Comparison of ENCODE assay signal across 8 cellular contexts in the genomic region with DNA sequence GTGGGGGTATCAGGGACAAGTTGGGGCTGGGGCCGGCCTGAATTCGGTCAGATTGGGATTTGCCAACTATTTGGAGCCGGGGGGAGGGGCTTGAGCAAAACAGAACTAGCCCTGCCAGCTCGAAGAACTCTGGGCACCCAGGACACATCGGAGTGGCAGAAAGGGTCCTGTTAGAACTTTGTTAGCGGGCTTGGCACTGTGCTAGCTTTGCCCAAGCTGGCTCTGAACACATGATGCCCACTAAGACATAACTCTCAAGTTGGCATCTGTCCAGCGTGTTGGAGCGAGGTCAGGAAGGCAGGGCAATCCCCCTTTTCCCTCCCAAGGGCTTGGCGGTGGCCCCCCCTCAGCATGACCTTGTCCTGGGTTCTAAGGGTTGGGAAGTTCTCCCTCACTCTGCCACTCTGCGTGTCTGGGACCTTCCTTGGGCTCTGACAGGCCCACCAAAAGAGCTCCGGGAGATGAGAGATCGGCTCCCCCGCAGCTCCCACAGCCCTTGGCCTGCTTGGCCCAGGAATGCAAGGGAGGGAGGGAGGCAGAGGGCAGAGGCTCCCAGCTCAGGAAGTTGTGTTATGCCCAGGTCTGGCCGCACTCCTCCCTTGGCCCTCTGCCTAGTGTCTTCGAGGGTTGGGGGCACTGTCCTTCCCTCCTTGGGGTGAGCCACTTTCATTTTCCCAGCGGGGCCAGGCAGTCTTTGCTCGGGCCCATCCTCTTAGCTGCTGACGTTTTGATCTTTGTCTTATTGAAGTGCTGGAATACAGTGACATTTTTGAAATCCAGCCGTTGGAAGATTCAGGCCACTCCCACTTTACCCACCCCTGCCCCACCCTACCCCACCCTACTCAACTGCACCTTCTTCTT. TPM values are rescaled to one million over a fixed set of nuclear protein-coding genes. Genes with fewer than 3 reads are reported as not detected.
DNase-seq lines count a peak whose midpoint lies in the region; ATAC-seq and TF ChIP-seq lines count a peak whose summit lies in the region.

No MANE protein-coding gene starts in this region.

- no peaks in the 10 kb centered on the region for H3K9me3 Mint-ChIP-seq in activated CD4-positive, alpha-beta T cell treated with anti-CD3 and anti-CD28 coated beads, Interleukin-2, amount 10 ng/mL, durations not matched to agents 24 days and 14 days

- DNase-seq in activated CD4-positive, alpha-beta T cell treated with anti-CD3 and anti-CD28 coated beads, Interleukin-2, amount 10 ng/mL, durations not matched to agents 24 days and 14 days, result no peak
- no peak for DNase-seq in activated CD4-positive, alpha-beta T cell treated with anti-CD3 and anti-CD28 coated beads, Interleukin-2, amount 50 U/mL, for 48 hours
- DNase-seq in RWPE2 (ENCODE audit: low spot score) (no peak), lung (ENCODE audit: low spot score) (peak; percentile 66), NCI-H146 (lab: John Stamatoyannopoulos, UW) (no peak)

- H3K27me3 ChIP-seq in RWPE2 (ENCODE audit: insufficient read depth, poor library complexity, severe bottlenecking) (no peaks in the 10 kb centered on the region), duodenal mucosa (ENCODE audit: control insufficient read depth in 1 of 2, insufficient read depth in 2 of 2, low read length in 2 of 2) (no peaks in the 10 kb centered on the region), lung (ENCODE audit: control insufficient read depth, insufficient read depth) (no peaks in the 10 kb centered on the region), thymus (ENCODE audit: control insufficient read depth, insufficient read depth) (peaks cover 39% of the 10 kb centered on the region)

- peak; percentile 35 for ATAC-seq in RWPE2 (ENCODE audit: low read depth)
- no peak for ATAC-seq in lung (ENCODE audit: insufficient read depth, low FRiP score)
- no peak for ATAC-seq in GM21423 (IDR thresholded peaks at IDR 0.05; ENCODE audit: unreplicated experiment)

- peaks cover 47% of the 10 kb centered on the region for H3K36me3 ChIP-seq in RWPE2 (ENCODE audit: low read depth)
- no peaks in the 10 kb centered on the region for H3K36me3 ChIP-seq in duodenal mucosa (ENCODE audit: control insufficient read depth in 1 of 2, insufficient read depth in 2 of 2, low read length in 2 of 2)
- peaks cover 0 to 7% of the 10 kb centered on the region in 2 donors for H3K36me3 ChIP-seq in lung (ENCODE audit: control insufficient read depth in 2 of 2, insufficient read depth in 2 of 2, low read length in 2 of 2)
- H3K36me3 ChIP-seq in thymus (ENCODE audit: control insufficient read depth, insufficient read depth), result no peaks in the 10 kb centered on the region

- H3K36me3 Mint-ChIP-seq in activated CD4-positive, alpha-beta T cell treated with anti-CD3 and anti-CD28 coated beads, Interleukin-2, amount 10 ng/mL, durations not matched to agents 24 days and 14 days (ENCODE audit: low read depth), result peaks cover 10% of the 10 kb centered on the region

- peak overlapping the region; percentile 92 for H3K4me3 Mint-ChIP-seq in activated CD4-positive, alpha-beta T cell treated with anti-CD3 and anti-CD28 coated beads, Interleukin-2, amount 10 ng/mL, durations not matched to agents 24 days and 14 days

- WGBS in lung, 2 donors, result 7 to 21% methylated on average over 19 of the region's 19 CpGs
- WGBS in thymus, result 30% methylated on average over 19 of the region's 19 CpGs

- H3K9me3 ChIP-seq in RWPE2 (ENCODE audit: severe bottlenecking) (no peaks in the 10 kb centered on the region), duodenal mucosa (ENCODE audit: control insufficient read depth in 1 of 2, low read length in 2 of 2) (no peaks in the 10 kb centered on the region), lung (ENCODE audit: control insufficient read depth in 2 of 2, insufficient read depth in 1 of 2, low read length in 1 of 2) (no peaks in the 10 kb centered on the region), thymus (ENCODE audit: control insufficient read depth) (no peaks in the 10 kb centered on the region)

- intact Hi-C loops in activated CD4-positive, alpha-beta T cell treated with anti-CD3 and anti-CD28 coated beads, Interleukin-2, amount 10 ng/mL, durations not matched to agents 24 days and 14 days (cut with micrococcal nuclease), result no loop called here

- peaks cover 37% of the 10 kb centered on the region for H3K4me1 Mint-ChIP-seq in activated CD4-positive, alpha-beta T cell treated with anti-CD3 and anti-CD28 coated beads, Interleukin-2, amount 10 ng/mL, durations not matched to agents 24 days and 14 days

- H3K27ac Mint-ChIP-seq in activated CD4-positive, alpha-beta T cell treated with anti-CD3 and anti-CD28 coated beads, Interleukin-2, amount 10 ng/mL, durations not matched to agents 24 days and 14 days, result peak overlapping the region; percentile 65

- H3K4me3 ChIP-seq in RWPE2 (ENCODE audit: severe bottlenecking), result peak overlapping the region; percentile 87
- H3K4me3 ChIP-seq in duodenal mucosa (ENCODE audit: low read depth in 1 of 2, low read length in 2 of 2), result peak overlapping the region; percentile 93 to 99
- H3K4me3 ChIP-seq in lung, result peak overlapping the region; percentile 82
- H3K4me3 ChIP-seq in thymus (ENCODE audit: low read length), result peak overlapping the region; percentile 47

- peak overlapping the region; percentile 95 to 100 for H3K9ac ChIP-seq in duodenal mucosa (ENCODE audit: low read depth in 1 of 2, low read length in 2 of 2)

- H3K27ac ChIP-seq in RWPE2 (ENCODE audit: poor library complexity, severe bottlenecking) (peak overlapping the region; percentile 99), duodenal mucosa (ENCODE audit: low read depth, low read length) (peak overlapping the region; percentile 97), lung (ENCODE audit: low read depth in 1 of 2, low read length in 1 of 2) (peak overlapping the region; percentile 93 to 96), thymus (ENCODE audit: low read depth) (peak overlapping the region; percentile 80)

- peaks cover 42% of the 10 kb centered on the region for H3K27me3 Mint-ChIP-seq in activated CD4-positive, alpha-beta T cell treated with anti-CD3 and anti-CD28 coated beads, Interleukin-2, amount 10 ng/mL, durations not matched to agents 24 days and 14 days

- TF ChIP-seq CTCF in RWPE2 (IDR thresholded peaks at IDR 0.05; ENCODE audit: poor library complexity, severe bottlenecking) (no peak), lung (IDR thresholded peaks at IDR 0.05; ENCODE audit: control extremely low read depth, extremely low read depth) (no peak)

- H3K4me1 ChIP-seq in RWPE2 (ENCODE audit: insufficient read depth, poor library complexity, severe bottlenecking) (peaks cover 35% of the 10 kb centered on the region), duodenal mucosa (ENCODE audit: control insufficient read depth in 1 of 2, insufficient read depth in 2 of 2, low read length in 2 of 2) (peaks cover 27 to 50% of the 10 kb centered on the region in 2 donors), lung (ENCODE audit: control insufficient read depth in 2 of 2, insufficient read depth in 2 of 2, low read length in 2 of 2) (peaks cover 17 to 23% of the 10 kb centered on the region in 2 donors), thymus (ENCODE audit: control insufficient read depth, insufficient read depth, low read length) (no peaks in the 10 kb centered on the region)

RNA-seq across cellular contexts. Expression of a gene that starts 1.2 kb away (rescaled TPM):
- 105 and 110 TPM in 2 replicates for total RNA-seq in activated CD4-positive, alpha-beta T cell treated with anti-CD3 and anti-CD28 coated beads, Interleukin-2, amount 10 ng/mL, durations not matched to agents 24 days and 14 days
- 100 to 1,000 TPM; 182 to 547 TPM for total RNA-seq in lung
- 100 to 1,000 TPM; 163 to 205 TPM for polyA plus RNA-seq in lung
- polyA plus RNA-seq in thymus, result 68.3 TPM

RNA-seq across cellular contexts. Expression of a gene that starts 33.5 kb away (rescaled TPM):
- total RNA-seq in activated CD4-positive, alpha-beta T cell treated with anti-CD3 and anti-CD28 coated beads, Interleukin-2, amount 10 ng/mL, durations not matched to agents 24 days and 14 days, result 0.24 and 0.84 TPM in 2 replicates
- total RNA-seq in lung, result 1 to 10 TPM; 1.1 to 8.1 TPM
- under 1 TPM; 0.26 to 1.00 TPM for polyA plus RNA-seq in lung
- 0.55 TPM for polyA plus RNA-seq in thymus

RNA-seq across cellular contexts. Expression of a gene that starts 37.6 kb away (rescaled TPM):
- 12.1 and 12.7 TPM in 2 replicates for total RNA-seq in activated CD4-positive, alpha-beta T cell treated with anti-CD3 and anti-CD28 coated beads, Interleukin-2, amount 10 ng/mL, durations not matched to agents 24 days and 14 days
- 10 to 100 TPM; 22.7 to 46.9 TPM for total RNA-seq in lung
- 10 to 100 TPM; 26.9 to 54.9 TPM for polyA plus RNA-seq in lung
- polyA plus RNA-seq in thymus, result 14.8 TPM

RNA-seq across cellular contexts. Expression of a gene that starts 54.8 kb away (rescaled TPM):
- total RNA-seq in activated CD4-positive, alpha-beta T cell treated with anti-CD3 and anti-CD28 coated beads, Interleukin-2, amount 10 ng/mL, durations not matched to agents 24 days and 14 days, result not detected in 2 replicates
- total RNA-seq in lung, result 10 to 100 TPM; 62.7 to 75.2 TPM
- polyA plus RNA-seq in lung, result 100 to 1,000 TPM in 1 of 2 donors, 10 to 100 TPM in 1; 99.2 to 156 TPM
- polyA plus RNA-seq in thymus, result 43.1 TPM
